Comparison of ENCODE assay signal across 25 cellular contexts in the genomic region with DNA sequence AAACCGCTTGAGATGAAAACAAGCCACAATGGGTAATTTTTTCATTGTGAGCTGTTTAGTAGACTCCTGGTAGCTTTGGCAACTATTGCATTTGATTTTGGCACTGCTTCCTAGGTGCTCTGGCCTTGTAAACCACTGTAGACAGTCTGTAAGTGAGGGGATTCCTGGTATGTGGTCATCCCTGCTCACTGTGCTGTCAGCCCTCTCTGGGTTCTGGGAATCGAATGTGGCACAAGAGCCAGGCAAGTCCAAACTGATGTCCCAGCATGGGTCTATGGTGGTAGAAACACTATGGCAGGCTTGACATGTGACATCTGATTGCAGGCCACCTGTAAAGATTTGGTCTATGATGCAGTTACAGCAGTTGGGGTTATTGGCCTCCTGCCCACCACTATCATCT. TPM values are rescaled to one million over a fixed set of nuclear protein-coding genes. Genes with fewer than 3 reads are reported as not detected.
A peak's percentile ranks its signal among the peaks of the same experiment; 100 is the strongest.
DNase-seq lines count a peak whose midpoint lies in the region; ATAC-seq and TF ChIP-seq lines count a peak whose summit lies in the region.
"Had no signal": no experiment of that assay in that cellular context is flagged by ENCODE, and none has a peak within 500 bp of the region (broad histone marks: within the 10 kb centered on the region; RNA-seq: fewer than 3 reads in every experiment).

No MANE protein-coding gene starts in this region.

- H3K27ac ChIP-seq in KMS-11 (no peak overlapping the region), dorsolateral prefrontal cortex (peak overlapping the region; percentile 3 to 98 (median 91)), sigmoid colon (peak overlapping the region in 3 of 4 donors; percentile 90 to 94 (median 91))
- H3K27ac ChIP-seq: GM23248, pancreas, SJCRH30 had no signal

- 93 to 96% methylated on average over 2 of the region's 2 CpGs for WGBS in sigmoid colon, 2 donors

- peak overlapping the region; percentile 10 for H3K4me3 Mint-ChIP-seq in T-helper 1 cell treated with Interleukin-12 subunit alpha and Interleukin-12 subunit beta and Interleukin-4 antibody, amounts not matched to agents 30 μg/mL and 1 μg/mL, for 36 hours

- intact Hi-C loops in dorsolateral prefrontal cortex (cut with DNase I), result no loop called here
- intact Hi-C loops in sigmoid colon (cut with DNase I), result no loop called here

- H3K36me3 Mint-ChIP-seq in T-helper 1 cell treated with Interleukin-12 subunit alpha and Interleukin-12 subunit beta and Interleukin-4 antibody, amounts not matched to agents 30 μg/mL and 1 μg/mL, for 36 hours (ENCODE audit: low read depth), result no peaks in the 10 kb centered on the region
- H3K36me3 Mint-ChIP-seq: naive thymus-derived CD4-positive, alpha-beta T cell had no signal

- H3K4me3 ChIP-seq in KMS-11 (IDR thresholded peaks at IDR 0.05; ENCODE audit: insufficient read depth, low read depth, low read length), result no peak overlapping the region
- peak overlapping the region in 7 of 59 donors; percentile 4 to 39 (median 7) for H3K4me3 ChIP-seq in dorsolateral prefrontal cortex
- H3K4me3 ChIP-seq in sigmoid colon, result no peak overlapping the region
- H3K4me3 ChIP-seq: GM23248, pancreas, SJCRH30 had no signal

- H3K9me3 Mint-ChIP-seq in T-helper 1 cell treated with Interleukin-12 subunit alpha and Interleukin-12 subunit beta and Interleukin-4 antibody, amounts not matched to agents 30 μg/mL and 1 μg/mL, for 36 hours, result no peaks in the 10 kb centered on the region
- H3K9me3 Mint-ChIP-seq: activated naive CD8-positive, alpha-beta T cell treated with anti-CD3 and anti-CD28 coated beads, Interleukin-2, amount 50 U/mL, for 24 hours; effector memory CD8-positive, alpha-beta T cell had no signal

- H4K20me1 ChIP-seq in KMS-11 (ENCODE audit: insufficient read depth), result no peaks in the 10 kb centered on the region

- no peaks in the 10 kb centered on the region for H3K9me3 ChIP-seq in sigmoid colon
- H3K9me3 ChIP-seq: pancreas, SJCRH30 had no signal

- no peaks in the 10 kb centered on the region for H3K79me2 ChIP-seq in KMS-11 (ENCODE audit: insufficient read depth, low read depth)

- TF ChIP-seq POLR2A in sigmoid colon (IDR thresholded peaks at IDR 0.05), result no peak

- TF ChIP-seq CTCF in KMS-11 (conservative IDR thresholded peaks at IDR 0.05; ENCODE audit: low read depth, low read length), result no peak
- no peak for TF ChIP-seq CTCF in dorsolateral prefrontal cortex (IDR thresholded peaks at IDR 0.05 in 54 of 56, conservative IDR thresholded peaks at IDR 0.05 in 2 of 56; ENCODE audit: low read depth in 1 of 56, partially characterized antibody in 56 of 56)
- TF ChIP-seq CTCF in sigmoid colon (IDR thresholded peaks at IDR 0.05), result no peak

- no peak for TF ChIP-seq EP300 in sigmoid colon (IDR thresholded peaks at IDR 0.05)

- no peaks in the 10 kb centered on the region for H3K27me3 Mint-ChIP-seq in T-helper 1 cell treated with Interleukin-12 subunit alpha and Interleukin-12 subunit beta and Interleukin-4 antibody, amounts not matched to agents 30 μg/mL and 1 μg/mL, for 36 hours (ENCODE audit: low read depth)
- H3K27me3 Mint-ChIP-seq: activated naive CD8-positive, alpha-beta T cell treated with anti-CD3 and anti-CD28 coated beads, Interleukin-2, amount 50 U/mL, for 24 hours; effector memory CD8-positive, alpha-beta T cell; naive thymus-derived CD4-positive, alpha-beta T cell had no signal

- peaks cover 33% of the 10 kb centered on the region for H3K4me1 ChIP-seq in KMS-11 (ENCODE audit: low read depth, poor library complexity, severe bottlenecking)
- H3K4me1 ChIP-seq in sigmoid colon, result peaks cover 0 to 12% (median 2%) of the 10 kb centered on the region in 4 donors
- H3K4me1 ChIP-seq: pancreas, SJCRH30 had no signal

- ATAC-seq in HG02885 (IDR thresholded peaks at IDR 0.05; ENCODE audit: poor library complexity, unreplicated experiment), result no peak
- ATAC-seq: activated naive CD8-positive, alpha-beta T cell treated with anti-CD3 and anti-CD28 coated beads, Interleukin-2, amount 50 U/mL, for 24 hours; effector memory CD8-positive, alpha-beta T cell; esophagus mucosa; left lobe of liver; naive thymus-derived CD4-positive, alpha-beta T cell; pancreas; stimulated activated naive CD8-positive, alpha-beta T cell treated with anti-CD3 and anti-CD28 coated beads, Interleukin-15, Interleukin-2, amounts not matched to agents 100 U/mL and 50 U/mL, for 24 hours had no signal

- H3K27ac Mint-ChIP-seq in T-helper 1 cell treated with Interleukin-12 subunit alpha and Interleukin-12 subunit beta and Interleukin-4 antibody, amounts not matched to agents 30 μg/mL and 1 μg/mL, for 36 hours, result no peak overlapping the region

- no peaks in the 10 kb centered on the region for H3K36me3 ChIP-seq in KMS-11 (ENCODE audit: insufficient read depth)
- H3K36me3 ChIP-seq in sigmoid colon, result no peaks in the 10 kb centered on the region
- H3K36me3 ChIP-seq: pancreas, SJCRH30 had no signal

- no peak overlapping the region for H2AFZ ChIP-seq in KMS-11 (ENCODE audit: low read depth)

- H3K4me1 Mint-ChIP-seq in T-helper 1 cell treated with Interleukin-12 subunit alpha and Interleukin-12 subunit beta and Interleukin-4 antibody, amounts not matched to agents 30 μg/mL and 1 μg/mL, for 36 hours (ENCODE audit: low read depth), result peaks cover 6% of the 10 kb centered on the region

- no peak overlapping the region for H3K9ac ChIP-seq in KMS-11
- H3K9ac ChIP-seq: GM23248 had no signal

- DNase-seq in T-helper 1 cell, result no peak
- DNase-seq in dorsolateral prefrontal cortex, result peak in 2 of 10 donors; percentile 10 to 26
- DNase-seq in sigmoid colon, result no peak
- DNase-seq in retina, result no peak
- no peak for DNase-seq in GDM1 (lab: John Stamatoyannopoulos, UW)
- DNase-seq: activated CD4-positive, alpha-beta T cell treated with anti-CD3 and anti-CD28 coated beads, Interleukin-2, amount 50 U/mL, for 1 hour; activated effector memory CD4-positive, alpha-beta T cell treated with Interleukin-2 at 50 U/mL for 16 hours; activated naive CD8-positive, alpha-beta T cell treated with anti-CD3 and anti-CD28 coated beads, Interleukin-2, amount 50 U/mL, for 24 hours; effector memory CD8-positive, alpha-beta T cell; MV-4-11; naive thymus-derived CD4-positive, alpha-beta T cell; NCI-H1694; NCI-H2171; NCI-H524 treated with DMSO at 0.1 percent for 48 hours; NK-92 treated with Interleukin-12 subunit alpha and Interleukin-12 subunit beta, amount 100 ng/mL, for 24 hours; pancreas; SJCRH30; stimulated activated naive CD8-positive, alpha-beta T cell treated with anti-CD3 and anti-CD28 coated beads, Interleukin-15, Interleukin-2, amounts not matched to agents 100 U/mL and 50 U/mL, for 24 hours; trophoblast cell had no signal

- H3K27me3 ChIP-seq in KMS-11 (ENCODE audit: insufficient read depth, low read depth) (no peaks in the 10 kb centered on the region), dorsolateral prefrontal cortex (peaks cover 0 to 62% (median 5%) of the 10 kb centered on the region in 45 donors), sigmoid colon (no peaks in the 10 kb centered on the region)
- H3K27me3 ChIP-seq: SJCRH30 had no signal

- H3K4me2 ChIP-seq in KMS-11, result peak overlapping the region; percentile 52; the same call in 1 of the 2 replicates

RNA-seq across cellular contexts. Expression of a gene that starts 2.5 kb away (rescaled TPM):
- 1 to 10 TPM; 2.7 to 8.1 (median 4.7) TPM for total RNA-seq in dorsolateral prefrontal cortex
- 1 to 10 TPM; 2.1 to 3.5 (median 2.6) TPM for total RNA-seq in sigmoid colon
- polyA plus RNA-seq in sigmoid colon, result under 1 TPM; 0.23 to 0.60 (median 0.47) TPM

RNA-seq across cellular contexts. Expression of a gene that starts 35.2 kb away (rescaled TPM):
- total RNA-seq in dorsolateral prefrontal cortex, result 10 to 100 TPM; 22.8 to 95.6 (median 60.1) TPM
- total RNA-seq in sigmoid colon, result 10 to 100 TPM; 27.3 to 39.8 (median 32.4) TPM
- polyA plus RNA-seq in sigmoid colon, result 10 to 100 TPM in 1 of 3 donors, 1 to 10 TPM in 2; 2.5 to 16.6 (median 5.4) TPM
